Comparison of ENCODE assay signal across 8 cellular contexts in the genomic region with DNA sequence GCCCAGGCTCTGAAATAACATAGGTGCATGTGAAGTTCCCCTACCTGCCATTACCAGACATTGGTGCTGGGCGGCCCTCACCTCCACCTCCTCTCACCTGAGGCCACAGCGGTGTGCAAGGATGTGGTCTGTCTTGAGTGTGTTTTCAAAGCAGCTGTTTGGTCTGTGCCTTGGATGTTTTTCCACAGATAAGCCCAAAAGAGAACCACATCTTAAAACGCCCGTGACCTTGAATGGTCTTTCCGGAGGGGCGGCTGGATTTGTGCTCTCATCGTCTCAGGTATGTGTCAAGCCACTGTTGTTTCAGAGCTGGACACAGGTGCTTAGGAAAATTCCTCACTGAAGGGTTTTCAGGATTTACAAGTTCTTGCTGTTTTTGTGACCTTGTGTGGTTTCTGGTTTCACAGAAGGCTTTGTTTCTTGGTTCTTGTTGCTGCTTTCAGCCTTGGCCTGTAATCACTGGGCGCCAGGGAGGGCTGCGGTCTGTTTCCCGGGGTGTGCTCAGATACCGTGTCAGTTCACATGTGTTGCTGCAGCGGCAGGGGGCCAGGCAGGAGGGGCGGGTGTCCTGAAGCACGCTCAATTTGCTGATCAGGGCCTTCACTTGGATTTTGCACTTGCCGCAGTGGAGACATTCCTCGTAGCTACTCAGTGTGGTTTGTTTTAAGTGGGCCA.
A peak's percentile ranks its signal among the peaks of the same experiment; 100 is the strongest.
DNase-seq lines count a peak whose midpoint lies in the region; ATAC-seq and TF ChIP-seq lines count a peak whose summit lies in the region.

No MANE protein-coding gene starts in this region.

- H3K27ac ChIP-seq in SJCRH30 = peak overlapping the region; percentile 36
- H3K27ac ChIP-seq in spleen = peak overlapping the region in 4 of 8 donors; percentile 16 to 53 (median 40)

- peaks cover 21% of the 10 kb centered on the region for H3K4me1 ChIP-seq in SJCRH30
- peaks cover 20 to 77% (median 47%) of the 10 kb centered on the region in 6 donors for H3K4me1 ChIP-seq in spleen

- no peaks in the 10 kb centered on the region for H3K9me3 ChIP-seq in SJCRH30 (replicated peaks)
- no peaks in the 10 kb centered on the region for H3K9me3 ChIP-seq in spleen

- no peak for TF ChIP-seq CTCF in GM12865 (IDR thresholded peaks at IDR 0.05; ENCODE audit: insufficient read depth, low read depth, low read length, missing control alignments)
- TF ChIP-seq CTCF in fibroblast of the aortic adventitia (IDR thresholded peaks at IDR 0.05; ENCODE audit: insufficient read depth, low read length) = no peak
- TF ChIP-seq CTCF in spleen (IDR thresholded peaks at IDR 0.05 in 8 of 11, conservative IDR thresholded peaks at IDR 0.05 in 3 of 11) = no peak

- no peaks in the 10 kb centered on the region for H3K27me3 ChIP-seq in SJCRH30
- H3K27me3 ChIP-seq in spleen (replicated peaks in 1 of 7) = no peaks in the 10 kb centered on the region

- peak in 1 of 3 donors; percentile 6 for TF ChIP-seq POLR2A in spleen (IDR thresholded peaks at IDR 0.05)

- DNase-seq in GM12865 (ENCODE audit: low read depth) (peak; percentile 93), SJCRH30 (peak; percentile 92), fibroblast of the aortic adventitia (ENCODE audit: low read depth) (peak; percentile 72), spleen (peak; percentile 81), NCI-H2081 (lab: John Stamatoyannopoulos, UW) (no peak), NCI-H82 treated with DMSO at 0.1 percent for 48 hours (lab: John Stamatoyannopoulos, UW; ENCODE audit: unreplicated experiment) (no peak)
- DNase-seq in stimulated activated CD4-positive, alpha-beta T cell treated with anti-CD3 and anti-CD28 coated beads, Interleukin-2, amount 100 ng/mL, for 48 hours = no peak

- H3K36me3 ChIP-seq in SJCRH30 = no peaks in the 10 kb centered on the region
- no peaks in the 10 kb centered on the region for H3K36me3 ChIP-seq in spleen

- intact Hi-C loops in spleen (cut with DNase I; ENCODE audit: low total_unique reads) = loop anchor here (10.0 kb wide), 2 partner anchors 132 to 298 kb away; a partner anchor contains a TSS

- ATAC-seq in HG02610 (IDR thresholded peaks at IDR 0.05; ENCODE audit: unreplicated experiment) = peak; percentile 75

- WGBS in spleen, 5 donors = 32 to 55% (median 43%) methylated on average over 16 of the region's 16 CpGs

- peak overlapping the region; percentile 11 for H3K4me3 ChIP-seq in GM12865 (ENCODE audit: low read depth, low read length)
- peak overlapping the region; percentile 1; the same call in 1 of the 2 replicates for H3K4me3 ChIP-seq in SJCRH30
- H3K4me3 ChIP-seq in fibroblast of the aortic adventitia (ENCODE audit: low read depth, low read length) = no peak overlapping the region
- H3K4me3 ChIP-seq in spleen = no peak overlapping the region

Comparison
In these comparisons a context has a peak if more than half of its experiments do, and no peak if none do; other contexts are left out.
1. DNase-seq: peak in GM12865 (single experiment), SJCRH30 (2 of 2), fibroblast of the aortic adventitia (single experiment) and spleen (single experiment); none in stimulated activated CD4-positive, alpha-beta T cell treated with anti-CD3 and anti-CD28 coated beads, Interleukin-2, amount 100 ng/mL, for 48 hours (0 of 2), NCI-H2081 (0 of 2) and NCI-H82 treated with DMSO at 0.1 percent for 48 hours (single experiment).
2. H3K4me3 ChIP-seq: peak in GM12865 (single experiment) and SJCRH30 (single experiment); none in fibroblast of the aortic adventitia (single experiment) and spleen (0 of 8).